15 cellular contexts compared by ENCODE assay signal in genomic region chr4:33722800-33723511, GRCh38.
DNase-seq lines count a peak whose midpoint lies in the region; ATAC-seq, FAIRE-seq and TF ChIP-seq lines count a peak whose summit lies in the region.
"Had no signal": no experiment of that assay in that cellular context is flagged by ENCODE, and none has a peak within 500 bp of the region (broad histone marks: within the 10 kb centered on the region; RNA-seq: fewer than 3 reads in every experiment).

No MANE protein-coding gene starts in this region.

- H3K27me3 ChIP-seq in K562 (ENCODE audit: control insufficient read depth in 2 of 2, insufficient read depth in 2 of 2, low read length in 2 of 2) (no peaks in the 10 kb centered on the region), neuron (ENCODE audit: insufficient read depth, low read length) (no peaks in the 10 kb centered on the region), neuronal stem cell (ENCODE audit: control insufficient read depth in 3 of 3, insufficient read depth in 3 of 3, low read depth in 1 of 3, low read length in 3 of 3) (no peaks in the 10 kb centered on the region), esophagus muscularis mucosa (no peaks in the 10 kb centered on the region)
- H3K27me3 ChIP-seq: left lung had no signal

- no peak overlapping the region for H2BK12ac ChIP-seq in neuronal stem cell (ENCODE audit: low read length)

- no peak overlapping the region for H2BK5ac ChIP-seq in neuronal stem cell (ENCODE audit: low read length)

- H3K27ac ChIP-seq in K562 (ENCODE audit: extremely low read depth, low read depth, low read length) (no peak overlapping the region), neuronal stem cell (replicated peaks; ENCODE audit: low read length) (no peak overlapping the region), esophagus muscularis mucosa (replicated peaks in 1 of 4) (no peak overlapping the region)
- H3K27ac ChIP-seq: left lung, parathyroid adenoma had no signal

- H2BK120ac ChIP-seq in neuronal stem cell (ENCODE audit: low read depth, low read length) = no peak overlapping the region

- H4K20me1 ChIP-seq in K562 (replicated peaks; ENCODE audit: control insufficient read depth, insufficient read depth, low read length) = no peaks in the 10 kb centered on the region

- H3K23ac ChIP-seq in neuronal stem cell (ENCODE audit: low read depth, low read length, poor library complexity) = no peak overlapping the region

- H2AK5ac ChIP-seq in neuronal stem cell (ENCODE audit: low read depth, low read length) = no peak overlapping the region

- H3K79me1 ChIP-seq in neuronal stem cell (ENCODE audit: low read depth, low read length) = no peaks in the 10 kb centered on the region

- no peak overlapping the region for H3K4ac ChIP-seq in neuronal stem cell (ENCODE audit: low read length)

- H3K4me1 ChIP-seq in K562 (replicated peaks in 1 of 2; ENCODE audit: control insufficient read depth in 2 of 2, insufficient read depth in 2 of 2, low read length in 2 of 2) = no peaks in the 10 kb centered on the region
- peaks cover 17% of the 10 kb centered on the region for H3K4me1 ChIP-seq in neuron (ENCODE audit: insufficient read depth, low read length)
- H3K4me1 ChIP-seq in neuronal stem cell (ENCODE audit: control insufficient read depth in 2 of 2, insufficient read depth in 1 of 2, low read depth in 1 of 2, low read length in 2 of 2) = peaks cover 0 to 10% of the 10 kb centered on the region in 2 donors
- H3K4me1 ChIP-seq in esophagus muscularis mucosa = no peaks in the 10 kb centered on the region
- H3K4me1 ChIP-seq: left lung, parathyroid adenoma had no signal

- H3K36me3 ChIP-seq in K562 (ENCODE audit: control insufficient read depth, insufficient read depth, low read length) (no peaks in the 10 kb centered on the region), neuron (ENCODE audit: insufficient read depth, low read length) (no peaks in the 10 kb centered on the region), neuronal stem cell (replicated peaks in 1 of 2; ENCODE audit: control insufficient read depth in 2 of 2, insufficient read depth in 2 of 2, low read length in 2 of 2) (no peaks in the 10 kb centered on the region), esophagus muscularis mucosa (no peaks in the 10 kb centered on the region)
- H3K36me3 ChIP-seq: left lung had no signal

- no peak overlapping the region for H3K4me3 ChIP-seq in K562
- H3K4me3 ChIP-seq in neuron (ENCODE audit: low read length) = no peak overlapping the region
- no peak overlapping the region for H3K4me3 ChIP-seq in neuronal stem cell (ENCODE audit: low read length in 2 of 2)
- no peak overlapping the region for H3K4me3 ChIP-seq in esophagus muscularis mucosa
- H3K4me3 ChIP-seq: left lung had no signal

- H3K9me3 ChIP-seq in K562 (replicated peaks; ENCODE audit: control insufficient read depth, insufficient read depth, low read depth, low read length) = no peaks in the 10 kb centered on the region; the same call in 1 of the 2 replicates
- no peaks in the 10 kb centered on the region for H3K9me3 ChIP-seq in neuron (ENCODE audit: low read length)
- H3K9me3 ChIP-seq in neuronal stem cell (replicated peaks in 1 of 2; ENCODE audit: control insufficient read depth in 2 of 2, insufficient read depth in 1 of 2, low read depth in 1 of 2, low read length in 2 of 2) = no peaks in the 10 kb centered on the region
- H3K9me3 ChIP-seq in esophagus muscularis mucosa = no peaks in the 10 kb centered on the region
- H3K9me3 ChIP-seq: left lung had no signal

- no peak overlapping the region for H3K18ac ChIP-seq in neuronal stem cell (ENCODE audit: low read length)

- TF ChIP-seq POLR2A in K562 (conservative IDR thresholded peaks at IDR 0.05) = no peak
- TF ChIP-seq POLR2A in esophagus muscularis mucosa (IDR thresholded peaks at IDR 0.05; ENCODE audit: low read depth) = no peak

- H3K4me2 ChIP-seq in K562 (ENCODE audit: insufficient read depth, low read length) = no peak overlapping the region
- no peak overlapping the region for H3K4me2 ChIP-seq in neuronal stem cell (ENCODE audit: insufficient read depth, low read length, poor library complexity, severe bottlenecking)

- no peak overlapping the region for H2AFZ ChIP-seq in K562 (ENCODE audit: low read depth, low read length)
- peak overlapping the region; percentile 16 for H2AFZ ChIP-seq in neuron (ENCODE audit: low read depth, low read length)
- no peak overlapping the region for H2AFZ ChIP-seq in neuronal stem cell (ENCODE audit: low read length)
- H2AFZ ChIP-seq: parathyroid adenoma had no signal

- peak; percentile 1 for DNase-seq in DMS 273 treated with DMSO at 0.1 percent for 48 hours (lab: John Stamatoyannopoulos, UW)
- DNase-seq in NCI-H1105 treated with DMSO at 0.1 percent for 48 hours (lab: John Stamatoyannopoulos, UW) = peak; percentile 75
- no peak for DNase-seq in K562 (ENCODE audit: extremely low read depth in 1 of 4, low spot score in 3 of 4)
- no peak for DNase-seq in neuronal stem cell (ENCODE audit: low spot score)
- no peak for DNase-seq in RCC 7860 (ENCODE audit: low spot score)
- DNase-seq in SK-N-DZ (ENCODE audit: low spot score) = no peak
- DNase-seq in esophagus muscularis mucosa (ENCODE audit: extremely low spot score) = no peak
- DNase-seq: activated CD4-positive, CD25-positive, alpha-beta regulatory T cell treated with anti-CD3 and anti-CD28 coated beads, Interleukin-2, amount 50 U/mL, for 72 hours; left lung; NCI-H1930; SHP77; stimulated activated CD4-positive, alpha-beta T cell treated with anti-CD3 and anti-CD28 coated beads, Interleukin-4, amount 100 ng/mL, for 4 hours had no signal

- no peak for FAIRE-seq in K562 (lab: Jason Lieb, UNC)
- FAIRE-seq in RCC 7860 (lab: Jason Lieb, UNC) = no peak
- FAIRE-seq: GM18507 had no signal

- BruUV-seq in K562 (replicated peaks; lab: Mats Ljungman, UMichigan) = no TSS peak

- CTCF ChIA-PET in K562 (lab: Yijun Ruan, JAX; ENCODE audit: low intra/inter-chr PET ratio) = no interaction called here

- POLR2A ChIA-PET in K562 (lab: Yijun Ruan, JAX) = no interaction called here

- H3K9me1 ChIP-seq in K562 (ENCODE audit: control insufficient read depth, insufficient read depth, low read length) = no peaks in the 10 kb centered on the region

- in situ Hi-C loops in K562 (cut with MboI) = no loop called here

- ATAC-seq in K562 = no peak

- intact Hi-C loops in K562 (cut with micrococcal nuclease) = no loop called here
- intact Hi-C loops in esophagus muscularis mucosa (cut with DNase I) = no loop called here

- H3K14ac ChIP-seq in neuronal stem cell (ENCODE audit: low read length) = no peak overlapping the region

- no peak for TF ChIP-seq EP300 in K562 (IDR thresholded peaks at IDR 0.05; ENCODE audit: low read length)
- TF ChIP-seq EP300 in esophagus muscularis mucosa (IDR thresholded peaks at IDR 0.05) = no peak

- H4K91ac ChIP-seq in neuronal stem cell (ENCODE audit: low read depth, low read length, poor library complexity) = no peak overlapping the region

- H3K79me2 ChIP-seq in K562 (ENCODE audit: control insufficient read depth, insufficient read depth, low read length) = no peaks in the 10 kb centered on the region
- H3K79me2 ChIP-seq: parathyroid adenoma had no signal

- no peak overlapping the region for H4K8ac ChIP-seq in neuronal stem cell (ENCODE audit: low read depth, low read length)

- peak; percentile 11 to 36; a peak in 2 of 4 replicates for TF ChIP-seq RAD21 in K562 (CRISPR knock-in tag; conservative IDR thresholded peaks at IDR 0.05 in 1 of 2, IDR thresholded peaks at IDR 0.05 in 1 of 2)

- TF ChIP-seq CTCF in K562 (IDR thresholded peaks at IDR 0.05 in 2 of 3, conservative IDR thresholded peaks at IDR 0.05 in 1 of 3; ENCODE audit: insufficient read depth in 2 of 3, low read depth in 1 of 3, low read length in 3 of 3) (no peak), esophagus muscularis mucosa (IDR thresholded peaks at IDR 0.05) (no peak)

- no peak overlapping the region for H2BK15ac ChIP-seq in neuronal stem cell (ENCODE audit: low read length)

- 1% methylated on average over 7 of the region's 7 CpGs for WGBS in K562 (ENCODE audit: insufficient coverage, low coverage, missing lambda C conversion rate)
- WGBS in neuronal stem cell (ENCODE audit: extremely low coverage in 2 of 2, insufficient read length in 2 of 2, insufficient replicate concordance in 1 of 2), 2 donors = no CpG with 5 or more reads among the region's 7 CpGs
- 64% methylated on average over 7 of the region's 7 CpGs for WGBS in esophagus muscularis mucosa

- H3K9ac ChIP-seq in K562 (ENCODE audit: insufficient read depth in 1 of 2, low read depth in 2 of 2, low read length in 2 of 2) (no peak overlapping the region), neuronal stem cell (ENCODE audit: low read depth, low read length, poor library complexity) (no peak overlapping the region)
- H3K9ac ChIP-seq: parathyroid adenoma had no signal

TF ChIP-seq in K562, 482 proteins besides CTCF, POLR2A, EP300 and RAD21 (continues in another document):
- TF ChIP-seq ATF4 (CRISPR knock-in tag; IDR thresholded peaks at IDR 0.05) (no peak), ETV6 (IDR thresholded peaks at IDR 0.05; ENCODE audit: borderline replicate concordance in 1 of 2, low read depth in 2 of 2, low read length in 1 of 2) (no peak), ETV6 (CRISPR knock-in tag; IDR thresholded peaks at IDR 0.05; ENCODE audit: borderline replicate concordance) (no peak), ZNF696 (CRISPR knock-in tag; conservative IDR thresholded peaks at IDR 0.05) (no peak), GATAD2A (IDR thresholded peaks at IDR 0.05) (no peak), CREB3 (tag; conservative IDR thresholded peaks at IDR 0.05; ENCODE audit: low read depth) (no peak), BCOR (IDR thresholded peaks at IDR 0.05) (no peak), RNF2 (IDR thresholded peaks at IDR 0.05) (no peak), TOE1 (IDR thresholded peaks at IDR 0.05; ENCODE audit: borderline replicate concordance) (no peak), TOE1 (CRISPR knock-in tag; IDR thresholded peaks at IDR 0.05; ENCODE audit: borderline replicate concordance, low read depth) (no peak), JUNB (CRISPR knock-in tag; conservative IDR thresholded peaks at IDR 0.05) (no peak)

Comparison
In these comparisons a context has a peak if more than half of its experiments do, and no peak if none do; other contexts are left out.
1. DNase-seq: peak in DMS 273 treated with DMSO at 0.1 percent for 48 hours (single experiment) and NCI-H1105 treated with DMSO at 0.1 percent for 48 hours (single experiment); none in K562 (0 of 4), neuronal stem cell (single experiment), RCC 7860 (single experiment), SK-N-DZ (single experiment) and esophagus muscularis mucosa (single experiment).